20 cellular contexts compared by ENCODE assay signal in the genomic region with DNA sequence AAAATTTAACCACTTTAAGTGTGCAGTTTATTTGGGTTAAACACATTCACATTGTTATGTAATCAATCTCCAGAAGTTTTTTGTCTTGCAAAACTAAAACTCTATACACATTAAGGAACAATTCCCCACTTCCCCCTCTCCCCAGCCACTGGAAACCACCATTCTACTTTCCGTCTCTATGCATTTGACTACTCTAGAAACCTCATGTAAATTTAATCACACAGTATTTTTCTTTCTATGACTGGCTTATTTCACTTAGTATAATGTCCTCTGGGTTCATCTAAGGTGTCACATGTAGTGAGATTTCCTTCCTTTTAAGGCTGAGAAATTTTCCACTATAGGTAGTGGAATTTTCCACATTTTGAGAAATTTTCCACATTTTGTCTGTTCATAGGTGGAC.
A peak's percentile ranks its signal among the peaks of the same experiment; 100 is the strongest.
DNase-seq lines count a peak whose midpoint lies in the region; ATAC-seq and TF ChIP-seq lines count a peak whose summit lies in the region.
"Had no signal": no experiment of that assay in that cellular context is flagged by ENCODE, and none has a peak within 500 bp of the region (broad histone marks: within the 10 kb centered on the region; RNA-seq: fewer than 3 reads in every experiment).

No MANE protein-coding gene starts in this region.

- in situ Hi-C loops in KBM-7 (cut with MboI; ENCODE audit: low pct_unique_long_range_greater_than_20kb, low sequenced_read_pairs) (no loop called here), transverse colon (cut with MboI; ENCODE audit: low pct_ligation_motif_present in 1 of 4, low pct_unique_long_range_greater_than_20kb in 1 of 4, low sequenced_read_pairs in 3 of 4) (no loop called here)

- 61 to 71% methylated on average over 1 of the region's 1 CpG for WGBS in transverse colon (ENCODE audit: low coverage in 1 of 2), 2 donors

- H3K36me3 ChIP-seq in transverse colon, result no peaks in the 10 kb centered on the region

- TF ChIP-seq POLR2A in transverse colon (IDR thresholded peaks at IDR 0.05), result no peak

- ATAC-seq in GM18519 (IDR thresholded peaks at IDR 0.05; ENCODE audit: low FRiP score, unreplicated experiment), result peak; percentile 70
- peak; percentile 56 for ATAC-seq in GM21717 (IDR thresholded peaks at IDR 0.05; ENCODE audit: unreplicated experiment)
- ATAC-seq in HG02973 (IDR thresholded peaks at IDR 0.05; ENCODE audit: unreplicated experiment), result peak; percentile 75
- ATAC-seq in GM19397 (IDR thresholded peaks at IDR 0.05; ENCODE audit: unreplicated experiment), result no peak
- ATAC-seq: A549, GM12878 had no signal

- H3K4me1 ChIP-seq in transverse colon, result no peaks in the 10 kb centered on the region
- H3K4me1 ChIP-seq: A549 had no signal

- no peak overlapping the region for H3K27ac ChIP-seq in transverse colon
- H3K27ac ChIP-seq: A549 had no signal

- no peaks in the 10 kb centered on the region for H3K9me3 ChIP-seq in transverse colon
- H3K9me3 ChIP-seq: A549, SK-N-SH had no signal

- DNase-seq in MV-4-11 (lab: John Stamatoyannopoulos, UW), result peak; percentile 80
- DNase-seq in KBM-7, result no peak
- DNase-seq in kidney glomerular epithelial cell (lab: John Stamatoyannopoulos, UW), result no peak
- DNase-seq in transverse colon, result no peak
- DNase-seq: C1 segment of cervical spinal cord, DND-41, KG1, NCI-H1092 treated with DMSO at 0.1 percent for 48 hours, NCI-H1694 treated with DMSO at 0.1 percent for 48 hours, NCI-H2107, NCI-H2227 treated with DMSO at 0.1 percent for 48 hours, NCI-H524, SHP77, SK-N-SH had no signal

- no peak for TF ChIP-seq CTCF in transverse colon (IDR thresholded peaks at IDR 0.05)

- no peaks in the 10 kb centered on the region for H3K27me3 ChIP-seq in transverse colon

- no peak overlapping the region for H3K4me3 ChIP-seq in transverse colon
- H3K4me3 ChIP-seq: A549, GM12878 had no signal

- intact Hi-C loops in transverse colon (cut with DNase I; ENCODE audit: low total_unique reads), result loop anchor here (1.0 kb wide), 1 partner anchor 27 kb away; no protein-coding TSS in a partner anchor

- TF ChIP-seq EP300 in transverse colon (IDR thresholded peaks at IDR 0.05; ENCODE audit: low read depth), result no peak
